Comparison of ENCODE assay signal across 12 cellular contexts in the genomic region with DNA sequence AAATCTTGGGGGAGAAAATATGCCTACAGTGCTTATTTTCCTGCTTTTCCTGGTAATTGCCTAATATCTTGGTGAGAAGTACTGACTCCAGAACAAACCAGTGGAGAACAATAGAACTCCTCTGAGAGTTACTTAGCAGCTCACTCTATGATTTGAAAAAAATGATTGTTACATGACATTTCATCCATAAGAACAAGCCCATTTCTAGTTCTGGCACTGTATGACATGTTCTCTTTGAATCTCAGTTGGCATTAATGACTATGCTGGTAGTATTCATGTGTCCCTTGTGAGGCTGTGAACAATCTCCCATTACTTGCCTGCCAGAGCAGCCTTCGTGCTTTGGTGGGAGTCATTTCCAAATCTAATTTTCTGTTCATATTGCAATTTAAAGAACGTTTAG. TPM values are rescaled to one million over a fixed set of nuclear protein-coding genes. Genes with fewer than 3 reads are reported as not detected.
DNase-seq lines count a peak whose midpoint lies in the region; ATAC-seq and TF ChIP-seq lines count a peak whose summit lies in the region.
"Had no signal": no experiment of that assay in that cellular context is flagged by ENCODE, and none has a peak within 500 bp of the region (broad histone marks: within the 10 kb centered on the region; RNA-seq: fewer than 3 reads in every experiment).

No MANE protein-coding gene starts in this region.

- H3K4me3 ChIP-seq in left lung: no peak overlapping the region
- no peak overlapping the region for H3K4me3 ChIP-seq in smooth muscle cell

- H3K4me1 Mint-ChIP-seq in HFFc6 (ENCODE audit: low read depth): peaks cover 71% of the 10 kb centered on the region
- peaks cover 37% of the 10 kb centered on the region for H3K4me1 Mint-ChIP-seq in endothelial cell (ENCODE audit: unreplicated experiment)
- H3K4me1 Mint-ChIP-seq in activated CD4-positive, alpha-beta memory T cell treated with anti-CD3 and anti-CD28 coated beads, Interleukin-2, amount 10 ng/mL, durations not matched to agents 7 days and 5 days: peaks cover 2% of the 10 kb centered on the region

- WGBS in smooth muscle cell (ENCODE audit: low lambda C conversion rate): 95% methylated on average over 2 of the region's 2 CpGs

- no peak for TF ChIP-seq CTCF in HFFc6 (IDR thresholded peaks at IDR 0.05)
- no peak for TF ChIP-seq CTCF in endothelial cell (IDR thresholded peaks at IDR 0.05; ENCODE audit: unreplicated experiment)
- no peak for TF ChIP-seq CTCF in left lung (IDR thresholded peaks at IDR 0.05)
- no peak for TF ChIP-seq CTCF in smooth muscle cell (IDR thresholded peaks at IDR 0.05; ENCODE audit: borderline replicate concordance, insufficient read depth, poor library complexity, severe bottlenecking)

- POLR2A ChIA-PET in activated CD4-positive, alpha-beta memory T cell treated with anti-CD3 and anti-CD28 coated beads, Interleukin-2, amount 10 ng/mL, durations not matched to agents 7 days and 5 days (lab: Charles Lee): no interaction called here

- H3K4me3 Mint-ChIP-seq in HFFc6 (no peak overlapping the region), endothelial cell (ENCODE audit: unreplicated experiment) (peak overlapping the region; percentile 18)
- no peak overlapping the region for H3K4me3 Mint-ChIP-seq in activated CD4-positive, alpha-beta memory T cell treated with anti-CD3 and anti-CD28 coated beads, Interleukin-2, amount 10 ng/mL, durations not matched to agents 7 days and 5 days
- H3K4me3 Mint-ChIP-seq: naive thymus-derived CD8-positive, alpha-beta T cell had no signal

- DNase-seq in HFFc6: no peak
- DNase-seq in endothelial cell (ENCODE audit: low spot score): no peak
- no peak for DNase-seq in left lung
- no peak for DNase-seq in smooth muscle cell (lab: John Stamatoyannopoulos, UW; ENCODE audit: unreplicated experiment)
- DNase-seq in activated naive CD4-positive, alpha-beta T cell (lab: John Stamatoyannopoulos, UW): no peak
- DNase-seq in NCI-H345 (lab: John Stamatoyannopoulos, UW): no peak
- no peak for DNase-seq in activated CD4-positive, alpha-beta memory T cell treated with anti-CD3 and anti-CD28 coated beads, Interleukin-2, amount 10 ng/mL, durations not matched to agents 7 days and 5 days
- DNase-seq: BE2C; DND-41; naive thymus-derived CD8-positive, alpha-beta T cell; NCI-H2029 treated with DMSO at 0.1 percent for 48 hours had no signal

- no peak overlapping the region for H3K9ac ChIP-seq in smooth muscle cell (ENCODE audit: low read depth)

- H3K27ac ChIP-seq in left lung: peak overlapping the region in 1 of 2 donors; percentile 34
- peak overlapping the region; percentile 24 for H3K27ac ChIP-seq in smooth muscle cell (ENCODE audit: low read depth)

- peaks cover 37% of the 10 kb centered on the region for H3F3A ChIP-seq in smooth muscle cell (ENCODE audit: low read depth)

- peaks cover 26% of the 10 kb centered on the region for H3K36me3 Mint-ChIP-seq in HFFc6 (ENCODE audit: low read depth)
- H3K36me3 Mint-ChIP-seq in endothelial cell (ENCODE audit: low read depth, unreplicated experiment): peaks cover 9% of the 10 kb centered on the region
- peaks cover 4% of the 10 kb centered on the region for H3K36me3 Mint-ChIP-seq in activated CD4-positive, alpha-beta memory T cell treated with anti-CD3 and anti-CD28 coated beads, Interleukin-2, amount 10 ng/mL, durations not matched to agents 7 days and 5 days (ENCODE audit: low read depth)

- H3K4me1 ChIP-seq in left lung (peaks cover 24 to 56% of the 10 kb centered on the region in 2 donors), smooth muscle cell (ENCODE audit: low read depth) (no peaks in the 10 kb centered on the region)
- H3K4me1 ChIP-seq: BE2C had no signal

- peak overlapping the region; percentile 17 for H3K27ac Mint-ChIP-seq in HFFc6
- peak overlapping the region; percentile 74 for H3K27ac Mint-ChIP-seq in endothelial cell (ENCODE audit: unreplicated experiment)
- no peak overlapping the region for H3K27ac Mint-ChIP-seq in activated CD4-positive, alpha-beta memory T cell treated with anti-CD3 and anti-CD28 coated beads, Interleukin-2, amount 10 ng/mL, durations not matched to agents 7 days and 5 days
- H3K27ac Mint-ChIP-seq: naive thymus-derived CD8-positive, alpha-beta T cell had no signal

- ATAC-seq in left lung (peak; percentile 25), GM21390 (IDR thresholded peaks at IDR 0.05; ENCODE audit: unreplicated experiment) (no peak)
- ATAC-seq: naive thymus-derived CD8-positive, alpha-beta T cell had no signal

- no peak overlapping the region for H3K4me2 ChIP-seq in smooth muscle cell

- peaks cover 77% of the 10 kb centered on the region for H3K79me2 ChIP-seq in smooth muscle cell (ENCODE audit: low read depth)

- intact Hi-C loops in left lung (cut with DNase I): no loop called here

- H3K27me3 Mint-ChIP-seq in HFFc6 (ENCODE audit: insufficient read depth) (peaks cover 6% of the 10 kb centered on the region), endothelial cell (ENCODE audit: unreplicated experiment) (peaks cover 2% of the 10 kb centered on the region)
- H3K27me3 Mint-ChIP-seq in activated CD4-positive, alpha-beta memory T cell treated with anti-CD3 and anti-CD28 coated beads, Interleukin-2, amount 10 ng/mL, durations not matched to agents 7 days and 5 days: no peaks in the 10 kb centered on the region
- H3K27me3 Mint-ChIP-seq: naive thymus-derived CD8-positive, alpha-beta T cell had no signal

- H2AFZ ChIP-seq in smooth muscle cell (ENCODE audit: low read depth): no peak overlapping the region

- H3K36me3 ChIP-seq in left lung (peaks cover 0 to 4% of the 10 kb centered on the region in 2 donors), smooth muscle cell (ENCODE audit: low read depth) (no peaks in the 10 kb centered on the region)

- H4K20me1 ChIP-seq in smooth muscle cell (ENCODE audit: low read depth): peaks cover 70% of the 10 kb centered on the region

- CTCF ChIA-PET in activated CD4-positive, alpha-beta memory T cell treated with anti-CD3 and anti-CD28 coated beads, Interleukin-2, amount 10 ng/mL, durations not matched to agents 7 days and 5 days (lab: Charles Lee): interaction anchor here (0.7 to 2.5 kb wide), 2 partner anchors 32 to 115 kb away, joined by 3 to 5 read pairs; no protein-coding TSS in a partner anchor

- no peaks in the 10 kb centered on the region for H3K9me3 Mint-ChIP-seq in HFFc6
- no peaks in the 10 kb centered on the region for H3K9me3 Mint-ChIP-seq in endothelial cell (ENCODE audit: unreplicated experiment)
- no peaks in the 10 kb centered on the region for H3K9me3 Mint-ChIP-seq in activated CD4-positive, alpha-beta memory T cell treated with anti-CD3 and anti-CD28 coated beads, Interleukin-2, amount 10 ng/mL, durations not matched to agents 7 days and 5 days

- H3K27me3 ChIP-seq in left lung (no peaks in the 10 kb centered on the region), smooth muscle cell (ENCODE audit: low read depth) (no peaks in the 10 kb centered on the region)
- H3K27me3 ChIP-seq: BE2C had no signal

- H3K9me3 ChIP-seq in left lung (no peaks in the 10 kb centered on the region), smooth muscle cell (replicated peaks; ENCODE audit: low read depth) (no peaks in the 10 kb centered on the region)
- H3K9me3 ChIP-seq: BE2C had no signal

RNA-seq across cellular contexts. Expression of a gene that starts 58.0 kb away (rescaled TPM):
- total RNA-seq in HFFc6 (2021; fragmentation: NEBNext Ultra II Directional; extraction: Animal tissue kit (Norgen Biotek cat#: 25700)): 100 to 1,000 TPM; 517 to 729 (median 548) TPM
- 109 TPM for total RNA-seq in endothelial cell (ENCODE audit: unreplicated experiment)
- 100 to 1,000 TPM; 158 to 197 TPM for total RNA-seq in left lung
- total RNA-seq in smooth muscle cell: 389 and 417 TPM in 2 replicates
- polyA plus RNA-seq in smooth muscle cell: 149 and 151 TPM in 2 replicates
- total RNA-seq in activated CD4-positive, alpha-beta memory T cell treated with anti-CD3 and anti-CD28 coated beads, Interleukin-2, amount 10 ng/mL, durations not matched to agents 7 days and 5 days: 10 to 100 TPM; 28.9 to 30.6 TPM
